In the genomic region with DNA sequence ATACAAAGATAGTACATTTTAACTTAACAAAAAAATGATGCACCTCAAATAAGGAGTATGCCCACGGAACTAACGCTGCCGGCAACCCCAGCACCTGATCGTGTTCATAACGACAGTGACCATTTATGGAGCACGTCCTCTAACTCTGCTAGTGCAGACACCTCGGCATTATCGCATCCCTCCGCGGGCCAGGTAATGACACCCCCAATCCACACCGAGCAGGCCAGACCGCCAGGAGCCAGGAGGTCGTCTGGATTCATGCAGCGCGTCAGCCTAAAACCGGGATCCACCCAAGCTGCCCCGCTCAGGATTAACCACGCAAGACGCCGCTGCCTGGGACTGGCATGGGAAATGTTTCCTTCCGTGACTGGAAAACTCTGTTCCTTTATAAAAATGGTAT, we compare ENCODE assay signal across 10 cellular contexts. TPM values are rescaled to one million over a fixed set of nuclear protein-coding genes. Genes with fewer than 3 reads are reported as not detected.
"Had no signal": no experiment of that assay in that cellular context is flagged by ENCODE, and none has a peak within 500 bp of the region (broad histone marks: within the 10 kb centered on the region; RNA-seq: fewer than 3 reads in every experiment).

No MANE protein-coding gene starts in this region.

- H3K9ac ChIP-seq: GM23248 had no signal

- H3K4me1 ChIP-seq: HAP-1 had no signal

- H3K9me3 ChIP-seq: HAP-1 had no signal

- H3K4me3 ChIP-seq: GM23248, HAP-1 had no signal

- H3K27ac ChIP-seq: GM23248 had no signal

- ATAC-seq: HCT116 had no signal

- FAIRE-seq: HTR-8/SVneo had no signal

- H3K4me3 Mint-ChIP-seq: HFFc6 had no signal

- DNase-seq: GM23248, GOT3, H7, HFFc6, IMR-90 had no signal

- H2AFZ ChIP-seq: GM23248 had no signal

- H3K27ac Mint-ChIP-seq: HFFc6 had no signal

- H3K36me3 ChIP-seq: HAP-1 had no signal

RNA-seq across cellular contexts. Expression of a gene that starts 34.1 kb away (rescaled TPM):
- total RNA-seq: GM23248, H4, HFFc6, HT-29, IMR-90 had no signal
- polyA plus RNA-seq: GM23248, IMR-90 had no signal
